ENCODE assay signal across 8 cellular contexts in the genomic region with DNA sequence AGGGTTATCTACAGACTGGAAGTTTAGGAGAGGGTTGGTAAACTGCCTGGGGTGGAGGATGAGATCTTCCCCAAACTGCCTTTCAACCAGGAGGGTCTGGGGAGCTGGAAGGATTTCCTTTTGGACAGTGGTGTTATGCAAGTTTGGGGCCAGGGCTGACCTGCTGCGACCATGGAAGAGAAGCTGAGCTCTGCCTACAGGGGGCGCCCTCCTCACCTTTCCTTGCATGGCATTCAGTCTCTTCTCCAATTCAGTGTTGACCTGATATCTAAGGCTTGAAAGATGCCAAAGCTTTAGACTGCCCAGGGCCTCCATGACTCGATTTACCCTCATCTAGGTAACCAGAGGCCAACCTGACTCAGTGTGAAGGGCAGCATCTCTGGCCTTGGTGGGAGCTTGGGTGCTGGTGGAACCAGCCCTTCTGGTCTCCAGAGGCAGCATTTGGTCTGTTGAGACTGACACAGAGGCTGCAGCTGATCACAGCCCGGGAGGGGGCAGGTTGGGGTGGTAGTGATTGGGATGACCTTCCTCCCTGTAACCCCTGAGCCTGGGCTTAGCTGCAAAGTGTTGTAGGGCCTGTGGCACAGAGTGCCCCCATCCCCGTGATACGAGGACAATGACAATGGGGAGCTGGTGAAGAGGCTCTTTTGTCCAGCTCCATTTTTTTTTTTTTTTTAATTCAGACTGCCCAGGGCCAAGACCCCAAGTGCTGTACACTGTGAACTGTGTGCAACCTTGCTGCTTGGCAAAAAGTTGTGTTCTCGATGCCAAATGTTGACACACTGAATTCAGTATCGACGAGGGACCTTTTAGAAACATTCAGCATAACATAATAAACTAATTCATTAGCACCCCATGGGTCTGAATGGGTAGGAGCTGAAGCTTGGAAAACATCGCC.
DNase-seq lines count a peak whose midpoint lies in the region; ATAC-seq and TF ChIP-seq lines count a peak whose summit lies in the region.

No MANE protein-coding gene starts in this region.

- H3K27ac ChIP-seq in right atrium auricular region: no peak overlapping the region
- H3K27ac ChIP-seq in endodermal cell (ENCODE audit: low read depth, low read length): peak overlapping the region; percentile 50

- H3K27ac Mint-ChIP-seq in endodermal cell: no peak overlapping the region
- no peak overlapping the region for H3K27ac Mint-ChIP-seq in stimulated activated naive CD8-positive, alpha-beta T cell treated with anti-CD3 and anti-CD28 coated beads, Interleukin-15, amount 100 ng/mL, for 72 hours

- intact Hi-C loops in Right ventricle myocardium inferior (cut with DNase I): no loop called here

- ATAC-seq in Right ventricle myocardium inferior (peak; percentile 59), HG03280 (IDR thresholded peaks at IDR 0.05; ENCODE audit: unreplicated experiment) (no peak), HG03571 (IDR thresholded peaks at IDR 0.05; ENCODE audit: unreplicated experiment) (no peak)
- ATAC-seq in stimulated activated naive CD8-positive, alpha-beta T cell treated with anti-CD3 and anti-CD28 coated beads, Interleukin-15, amount 100 ng/mL, for 72 hours: no peak

- H3K36me3 ChIP-seq in right atrium auricular region: no peaks in the 10 kb centered on the region
- no peaks in the 10 kb centered on the region for H3K36me3 ChIP-seq in endodermal cell (ENCODE audit: control insufficient read depth, insufficient read depth, low read length)

- WGBS in endodermal cell (ENCODE audit: insufficient coverage in 1 of 2, insufficient read length in 1 of 2), 2 experiments: 71 to 80% methylated on average over 6 to 10 of the region's 10 CpGs

- H3K9me3 ChIP-seq in right atrium auricular region (no peaks in the 10 kb centered on the region), endodermal cell (ENCODE audit: control insufficient read depth, low read length) (no peaks in the 10 kb centered on the region)

- H3K4me1 Mint-ChIP-seq in endodermal cell: peaks cover 17% of the 10 kb centered on the region
- no peaks in the 10 kb centered on the region for H3K4me1 Mint-ChIP-seq in stimulated activated naive CD8-positive, alpha-beta T cell treated with anti-CD3 and anti-CD28 coated beads, Interleukin-15, amount 100 ng/mL, for 72 hours

- H3K4me1 ChIP-seq in right atrium auricular region (no peaks in the 10 kb centered on the region), endodermal cell (ENCODE audit: control insufficient read depth, insufficient read depth, low read length) (peaks cover 9% of the 10 kb centered on the region)

- H3K36me3 Mint-ChIP-seq in endodermal cell (ENCODE audit: low read depth): no peaks in the 10 kb centered on the region

- H3K4me3 ChIP-seq in right atrium auricular region (no peak overlapping the region), endodermal cell (ENCODE audit: low read length) (no peak overlapping the region)

- H3K9ac ChIP-seq in endodermal cell (ENCODE audit: extremely low read depth, low read length, poor library complexity, severe bottlenecking): no peak overlapping the region

- H3K4me3 Mint-ChIP-seq in endodermal cell: no peak overlapping the region
- no peak overlapping the region for H3K4me3 Mint-ChIP-seq in stimulated activated naive CD8-positive, alpha-beta T cell treated with anti-CD3 and anti-CD28 coated beads, Interleukin-15, amount 100 ng/mL, for 72 hours

- no peaks in the 10 kb centered on the region for H3K27me3 ChIP-seq in right atrium auricular region
- H3K27me3 ChIP-seq in endodermal cell (ENCODE audit: control insufficient read depth, insufficient read depth, low read length, poor library complexity, severe bottlenecking): no peaks in the 10 kb centered on the region

- DNase-seq in Right ventricle myocardium inferior (ENCODE audit: missing footprints) (no peak), right atrium auricular region (ENCODE audit: low spot score) (no peak), NCI-H2029 treated with DMSO at 0.1 percent for 48 hours (lab: John Stamatoyannopoulos, UW) (peak; percentile 57), endodermal cell (peak; percentile 89), DMS53 treated with DMSO at 0.1 percent for 48 hours (lab: John Stamatoyannopoulos, UW; ENCODE audit: unreplicated experiment) (no peak)
- peak; percentile 7 to 14 for DNase-seq in stimulated activated naive CD8-positive, alpha-beta T cell treated with anti-CD3 and anti-CD28 coated beads, Interleukin-15, amount 100 ng/mL, for 72 hours

- H3K9me3 Mint-ChIP-seq in endodermal cell: no peaks in the 10 kb centered on the region
- no peaks in the 10 kb centered on the region for H3K9me3 Mint-ChIP-seq in stimulated activated naive CD8-positive, alpha-beta T cell treated with anti-CD3 and anti-CD28 coated beads, Interleukin-15, amount 100 ng/mL, for 72 hours

- peaks cover 1% of the 10 kb centered on the region for H3K27me3 Mint-ChIP-seq in endodermal cell (ENCODE audit: insufficient read depth)
- peaks cover 8% of the 10 kb centered on the region for H3K27me3 Mint-ChIP-seq in stimulated activated naive CD8-positive, alpha-beta T cell treated with anti-CD3 and anti-CD28 coated beads, Interleukin-15, amount 100 ng/mL, for 72 hours

- TF ChIP-seq CTCF in right atrium auricular region (IDR thresholded peaks at IDR 0.05): no peak
- TF ChIP-seq CTCF in endodermal cell (conservative IDR thresholded peaks at IDR 0.05): peak; percentile 91

Comparison
In these comparisons a context has a peak if more than half of its experiments do, and no peak if none do; other contexts are left out.
1. DNase-seq: peak in NCI-H2029 treated with DMSO at 0.1 percent for 48 hours (single experiment), endodermal cell (single experiment) and stimulated activated naive CD8-positive, alpha-beta T cell treated with anti-CD3 and anti-CD28 coated beads, Interleukin-15, amount 100 ng/mL, for 72 hours (2 of 2); none in Right ventricle myocardium inferior (single experiment), right atrium auricular region (single experiment) and DMS53 treated with DMSO at 0.1 percent for 48 hours (single experiment).